8 cellular contexts compared by ENCODE assay signal in genomic region chr1:108561731-108562326, GRCh38. TPM values are rescaled to one million over a fixed set of nuclear protein-coding genes. Genes with fewer than 3 reads are reported as not detected.
DNase-seq lines count a peak whose midpoint lies in the region; ATAC-seq and TF ChIP-seq lines count a peak whose summit lies in the region.

No MANE protein-coding gene starts in this region.

- DNase-seq in D341Med (ENCODE audit: low spot score) (peak; percentile 80), GM20000 (ENCODE audit: low spot score) (peak; percentile 79), HPDE6-E6E7 (ENCODE audit: extremely low spot score) (peak; percentile 61), PC-3 (peak; percentile 84), fibroblast of villous mesenchyme (ENCODE audit: low read depth) (no peak), renal cortical epithelial cell (ENCODE audit: low read depth) (peak; percentile 56)
- DNase-seq in activated T-cell treated with anti-CD3 and anti-CD28 coated beads, Interleukin-2, amount 50 U/mL, for 1 hour: peak; percentile 82

- peak overlapping the region; percentile 96 for H3K4me2 ChIP-seq in PC-3 (ENCODE audit: low read length)

- ATAC-seq in PC-3: peak; percentile 59
- ATAC-seq in GM19328 (IDR thresholded peaks at IDR 0.05; ENCODE audit: unreplicated experiment): no peak

- peaks cover 17% of the 10 kb centered on the region for H3K4me1 ChIP-seq in PC-3 (ENCODE audit: insufficient read depth, low read length)

- peak overlapping the region; percentile 84; the same call in 1 of the 2 replicates for H3K4me3 ChIP-seq in PC-3 (ENCODE audit: low read length)
- no peak overlapping the region for H3K4me3 ChIP-seq in fibroblast of villous mesenchyme (ENCODE audit: low read depth, low read length)

- no TSS peak for BruUV-seq in PC-3 (replicated peaks; lab: Mats Ljungman, UMichigan)

- CTCF ChIA-PET in PC-3 (lab: Charles Lee): interaction anchor here (1.8 to 2.0 kb wide), 2 partner anchors 49 to 361 kb away, joined by 6 to 9 read pairs; partner anchors contain the start of gene SLC25A24

- H3K36me3 ChIP-seq in PC-3 (ENCODE audit: low read depth, low read length): no peaks in the 10 kb centered on the region

- no peaks in the 10 kb centered on the region for H3K9me2 ChIP-seq in PC-3 (replicated peaks; ENCODE audit: low read length)

- POLR2A ChIA-PET in PC-3 (lab: Charles Lee; ENCODE audit: unreplicated experiment): no interaction called here

- H3K27me3 ChIP-seq in PC-3 (ENCODE audit: low read length): no peaks in the 10 kb centered on the region

- TF ChIP-seq CTCF in GM20000 (IDR thresholded peaks at IDR 0.05; ENCODE audit: extremely low read depth, missing control alignments) (peak; percentile 82), PC-3 (conservative IDR thresholded peaks at IDR 0.05; ENCODE audit: low read depth, low read length) (peak; percentile 90), fibroblast of villous mesenchyme (IDR thresholded peaks at IDR 0.05; ENCODE audit: insufficient read depth, low read depth, low read length) (peak; percentile 48)

- no peak overlapping the region for H2AFZ ChIP-seq in PC-3 (ENCODE audit: low read length)

- no peak overlapping the region for H3K9ac ChIP-seq in PC-3 (ENCODE audit: low read length)

- no peaks in the 10 kb centered on the region for H3K9me3 ChIP-seq in PC-3 (ENCODE audit: low read length)

- H4K20me1 ChIP-seq in PC-3 (ENCODE audit: low read length): no peaks in the 10 kb centered on the region

- no peaks in the 10 kb centered on the region for H3K79me2 ChIP-seq in PC-3 (ENCODE audit: low read length)

- H3F3A ChIP-seq in PC-3 (ENCODE audit: low read length, unreplicated experiment): no peaks in the 10 kb centered on the region

- H3K27ac ChIP-seq in PC-3 (ENCODE audit: low read length): no peak overlapping the region

- intact Hi-C loops in PC-3 (cut with micrococcal nuclease): loop anchor here (1.0 to 5.0 kb wide), 4 partner anchors 35 to 780 kb away; no protein-coding TSS in a partner anchor

RNA-seq across cellular contexts. Expression of gene EEIG2, which starts 1.9 kb away (rescaled TPM):
- 5.2 and 6.2 TPM in 2 replicates for total RNA-seq in PC-3 (2014; rRNA removed)
- 13.5 and 23.7 TPM in 2 replicates for total RNA-seq in fibroblast of villous mesenchyme
- 4.0 and 6.2 TPM in 2 replicates for total RNA-seq in renal cortical epithelial cell
